Comparison of ENCODE assay signal across 8 cellular contexts in the genomic region with DNA sequence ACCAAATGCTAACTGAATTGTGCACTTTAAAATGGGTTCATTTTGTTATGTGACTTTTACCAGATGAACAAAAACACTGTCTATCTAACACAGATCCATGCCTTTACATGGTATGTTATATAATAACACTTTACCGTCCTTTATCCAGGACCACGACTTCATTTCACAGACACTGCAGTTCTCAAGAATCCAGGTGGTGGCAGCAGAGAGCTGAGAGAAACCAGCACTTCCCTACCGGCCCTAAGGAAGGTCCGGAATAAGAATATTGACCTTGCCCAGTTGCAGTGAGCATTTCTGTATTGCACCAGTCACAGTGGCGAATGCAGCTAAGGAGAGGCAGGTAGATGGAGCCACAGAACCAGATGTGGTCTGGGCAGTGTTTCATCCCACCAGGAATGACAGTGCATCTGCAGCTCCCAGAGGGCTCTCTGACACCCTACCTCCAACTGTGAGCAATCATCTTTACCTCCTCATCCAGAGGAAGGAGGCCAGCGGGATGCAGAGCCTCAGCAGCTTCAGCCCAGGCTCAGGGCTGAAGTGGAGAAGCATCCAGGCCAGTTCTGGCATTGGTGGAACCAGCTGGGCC. TPM values are rescaled to one million over a fixed set of nuclear protein-coding genes. Genes with fewer than 3 reads are reported as not detected.
DNase-seq lines count a peak whose midpoint lies in the region; ATAC-seq and TF ChIP-seq lines count a peak whose summit lies in the region.

No MANE protein-coding gene starts in this region.

- no peak overlapping the region for H3K27ac ChIP-seq in coronary artery

- POLR2A ChIA-PET in T-cell (lab: Charles Lee): no interaction called here

- no peaks in the 10 kb centered on the region; the same call in 1 of the 2 replicates for H3K36me3 ChIP-seq in MG63

- H3K36me3 Mint-ChIP-seq in T-cell (no peaks in the 10 kb centered on the region), type B pancreatic cell (no peaks in the 10 kb centered on the region)

- H3K9me3 Mint-ChIP-seq in T-cell (no peaks in the 10 kb centered on the region), type B pancreatic cell (no peaks in the 10 kb centered on the region)

- ATAC-seq in T-cell (replicated peaks in 1 of 4) (no peak), HG03135 (IDR thresholded peaks at IDR 0.05; ENCODE audit: unreplicated experiment) (no peak)

- H3K4me3 Mint-ChIP-seq in T-cell (no peak overlapping the region), type B pancreatic cell (no peak overlapping the region)

- H3K27me3 Mint-ChIP-seq in T-cell (peaks cover 4 to 10% of the 10 kb centered on the region in 2 donors), type B pancreatic cell (peaks cover 19% of the 10 kb centered on the region)

- H3K9me3 ChIP-seq in MG63: no peaks in the 10 kb centered on the region

- peaks cover 2% of the 10 kb centered on the region; the same call in 1 of the 2 replicates for H3K27me3 ChIP-seq in MG63

- H3K27ac Mint-ChIP-seq in T-cell: no peak overlapping the region
- H3K27ac Mint-ChIP-seq in type B pancreatic cell: no peak overlapping the region

- CTCF ChIA-PET in T-cell (lab: Charles Lee): interaction anchor here (1.0 to 1.6 kb wide), 6 partner anchors 11 to 257 kb away, joined by 3 to 8 read pairs (median 4); no protein-coding TSS in a partner anchor

- TF ChIP-seq CTCF in coronary artery (IDR thresholded peaks at IDR 0.05): peak; percentile 49
- peak; percentile 84 for TF ChIP-seq CTCF in type B pancreatic cell (conservative IDR thresholded peaks at IDR 0.05)

- peaks cover 9 to 10% (median 9%) of the 10 kb centered on the region in 3 donors for H3K4me1 Mint-ChIP-seq in T-cell
- H3K4me1 Mint-ChIP-seq in type B pancreatic cell (ENCODE audit: unreplicated experiment): peaks cover 9% of the 10 kb centered on the region

- peak; percentile 24 to 28 for DNase-seq in SHP77 (lab: John Stamatoyannopoulos, UW)
- DNase-seq in SHP77 treated with DMSO at 0.1 percent for 48 hours (lab: John Stamatoyannopoulos, UW): no peak
- DNase-seq in MG63: peak; percentile 46
- peak in 18 of 34 experiments; percentile 5 to 36 (median 22) for DNase-seq in T-cell
- DNase-seq in coronary artery (ENCODE audit: low spot score): no peak
- peak; percentile 62 to 64 for DNase-seq in lung microvascular endothelial cell (ENCODE audit: low read depth in 2 of 2)
- no peak for DNase-seq in type B pancreatic cell (ENCODE audit: extremely low spot score, unreplicated experiment)

- no peak overlapping the region for H3K4me3 ChIP-seq in MG63
- no peak overlapping the region for H3K4me3 ChIP-seq in coronary artery

RNA-seq across cellular contexts. Expression of gene ZNF787, which starts 44.6 kb away (rescaled TPM):
- 31.8 and 103 TPM in 2 replicates for total RNA-seq in MG63 (2014; rRNA removed; shearing (Covaris generic); ENCODE audit: low replicate concordance)
- total RNA-seq in T-cell (10 to 100 TPM; 20.6 to 38.6 (median 34.9) TPM), lung microvascular endothelial cell (20.9 and 31.0 TPM in 2 replicates), type B pancreatic cell (ENCODE audit: low replicate concordance) (30.2 and 34.0 TPM in 2 replicates)

Comparison
In these comparisons a context has a peak if more than half of its experiments do, and no peak if none do; other contexts are left out.
1. DNase-seq: peak in SHP77 (2 of 2), MG63 (single experiment), T-cell (18 of 34) and lung microvascular endothelial cell (2 of 2); none in SHP77 treated with DMSO at 0.1 percent for 48 hours (single experiment), coronary artery (single experiment) and type B pancreatic cell (single experiment).